8 cellular contexts compared by ENCODE assay signal in the genomic region with DNA sequence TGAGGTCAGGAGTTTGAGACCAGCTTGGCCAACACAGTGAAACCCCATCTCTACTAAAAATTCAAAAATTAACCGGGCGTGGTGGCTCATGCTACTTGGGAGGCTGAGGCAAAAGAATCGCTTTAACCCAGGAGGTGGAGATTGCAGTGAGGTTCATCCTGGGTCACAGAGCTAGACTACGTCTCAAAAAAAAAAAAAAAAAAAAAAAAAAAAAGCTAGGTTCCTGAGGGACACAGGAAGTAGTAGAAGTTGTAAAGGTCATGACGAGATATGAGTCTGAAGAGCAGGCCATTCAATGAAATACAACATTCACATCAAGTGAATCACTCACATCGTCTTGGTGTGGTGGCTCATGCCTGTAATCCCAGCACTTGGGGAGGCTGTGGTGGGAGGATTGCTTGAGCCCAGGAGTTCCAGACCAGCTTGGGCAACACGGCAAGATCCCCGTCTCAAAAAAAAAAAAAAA. TPM values are rescaled to one million over a fixed set of nuclear protein-coding genes. Genes with fewer than 3 reads are reported as not detected.
DNase-seq lines count a peak whose midpoint lies in the region; ATAC-seq and TF ChIP-seq lines count a peak whose summit lies in the region.
"Not testable (repeated sequence)": the region's sequence is repeated elsewhere in the genome, so short reads cannot be mapped to it uniquely, and the experiment has no call there.

No MANE protein-coding gene starts in this region.

- H3K36me3 ChIP-seq in CD8-positive, alpha-beta memory T cell (ENCODE audit: insufficient read depth, low read length); colonic mucosa: not testable (repeated sequence)
- H3K36me3 ChIP-seq in NT2/D1 (ENCODE audit: insufficient read depth, insufficient read length, low read length) (peaks cover 30% of the 10 kb centered on the region), subcutaneous abdominal adipose tissue (ENCODE audit: control insufficient read depth in 5 of 5, insufficient read depth in 5 of 5, low read length in 5 of 5) (peaks cover 6 to 13% (median 7%) of the 10 kb centered on the region in 5 donors)

- not testable (repeated sequence) for H3K9me3 ChIP-seq in CD8-positive, alpha-beta memory T cell (ENCODE audit: low read length); NT2/D1 (ENCODE audit: insufficient read depth, low read length); colonic mucosa; subcutaneous abdominal adipose tissue (ENCODE audit: control insufficient read depth in 5 of 5, low read length in 5 of 5)

- intact Hi-C loops in activated B cell treated with CpG ODN at 0.5 μM for 24 hours (cut with micrococcal nuclease), result loop anchor here (2.0 kb wide), 3 partner anchors 38 to 614 kb away; a partner anchor contains a TSS
- intact Hi-C loops in colonic mucosa (cut with DNase I), result loop anchor here (5.0 kb wide), 1 partner anchor 79 kb away; a partner anchor contains a TSS

- POLR2A ChIA-PET in CD8-positive, alpha-beta memory T cell (lab: Charles Lee), result interaction anchor here (0.6 to 5.1 kb wide), 4 partner anchors 30 to 557 kb away, joined by 4 to 46 read pairs (median 7); a partner anchor contains a TSS
- POLR2A ChIA-PET in activated B cell treated with CpG ODN at 0.5 μM for 24 hours (lab: Charles Lee), result interaction anchor here (0.6 to 2.0 kb wide), 6 partner anchors 29 to 324 kb away, joined by 3 to 17 read pairs (median 5); a partner anchor contains a TSS

- H3K4me3 Mint-ChIP-seq in CD8-positive, alpha-beta memory T cell, result peak overlapping the region; percentile 93 to 100 (median 98)
- H3K4me3 Mint-ChIP-seq in HFFc6 (peak overlapping the region; percentile 100), activated B cell treated with CpG ODN at 0.5 μM for 24 hours (peak overlapping the region; percentile 99), nephron progenitor cell (peak overlapping the region; percentile 97)

- H3K4me3 ChIP-seq in CD8-positive, alpha-beta memory T cell (ENCODE audit: low read length), result peak overlapping the region; percentile 97
- H3K4me3 ChIP-seq in NT2/D1 (ENCODE audit: insufficient read length, low read depth) (peak overlapping the region; percentile 90), colonic mucosa (peak overlapping the region; percentile 88), subcutaneous abdominal adipose tissue (ENCODE audit: low read depth in 1 of 5, low read length in 5 of 5) (peak overlapping the region; percentile 90 to 100 (median 97))

- H3K4me1 ChIP-seq in CD8-positive, alpha-beta memory T cell (ENCODE audit: insufficient read depth, low read length), result peaks cover 48% of the 10 kb centered on the region
- not testable (repeated sequence) for H3K4me1 ChIP-seq in NT2/D1 (ENCODE audit: insufficient read depth, insufficient read length); colonic mucosa
- peaks cover 6 to 42% (median 38%) of the 10 kb centered on the region in 5 donors for H3K4me1 ChIP-seq in subcutaneous abdominal adipose tissue (ENCODE audit: control insufficient read depth in 5 of 5, insufficient read depth in 5 of 5, low read length in 5 of 5)

- TF ChIP-seq CTCF in HFFc6 (IDR thresholded peaks at IDR 0.05); activated B cell treated with CpG ODN at 0.5 μM for 24 hours (IDR thresholded peaks at IDR 0.05); colonic mucosa (IDR thresholded peaks at IDR 0.05); nephron progenitor cell (IDR thresholded peaks at IDR 0.05): not testable (repeated sequence)

- H3K9ac ChIP-seq in NT2/D1 (ENCODE audit: insufficient read length, low read depth) (peak overlapping the region; percentile 89), colonic mucosa (ENCODE audit: low read depth in 2 of 2, low read length in 2 of 2) (peak overlapping the region; percentile 89 to 91), subcutaneous abdominal adipose tissue (ENCODE audit: low read length in 5 of 5) (peak overlapping the region; percentile 65 to 97 (median 93))

- peaks cover 59 to 75% (median 65%) of the 10 kb centered on the region in 3 donors for H3K4me1 Mint-ChIP-seq in CD8-positive, alpha-beta memory T cell
- H3K4me1 Mint-ChIP-seq in HFFc6 (ENCODE audit: low read depth), result peaks cover 37% of the 10 kb centered on the region
- peaks cover 55% of the 10 kb centered on the region for H3K4me1 Mint-ChIP-seq in activated B cell treated with CpG ODN at 0.5 μM for 24 hours
- peaks cover 54% of the 10 kb centered on the region for H3K4me1 Mint-ChIP-seq in nephron progenitor cell

- CTCF ChIA-PET in CD8-positive, alpha-beta memory T cell (lab: Charles Lee), result interaction anchor here (0.7 to 2.3 kb wide), 4 partner anchors 15 to 42 kb away, joined by 3 to 20 read pairs (median 4); a partner anchor contains a TSS
- CTCF ChIA-PET in activated B cell treated with CpG ODN at 0.5 μM for 24 hours (lab: Charles Lee), result interaction anchor here (1.4 to 1.5 kb wide), 2 partner anchors 31 to 41 kb away, joined by 4 read pairs; a partner anchor contains a TSS

- H3K27ac Mint-ChIP-seq in CD8-positive, alpha-beta memory T cell, result peak overlapping the region; percentile 92 to 100 (median 98)
- H3K27ac Mint-ChIP-seq in HFFc6, result peak overlapping the region; percentile 100
- H3K27ac Mint-ChIP-seq in activated B cell treated with CpG ODN at 0.5 μM for 24 hours, result peak overlapping the region; percentile 96
- H3K27ac Mint-ChIP-seq in nephron progenitor cell, result peak overlapping the region; percentile 99

- not testable (repeated sequence) for H3K27me3 Mint-ChIP-seq in CD8-positive, alpha-beta memory T cell; HFFc6 (ENCODE audit: insufficient read depth); activated B cell treated with CpG ODN at 0.5 μM for 24 hours; nephron progenitor cell (ENCODE audit: low read depth, poor library complexity)

- peak in 1 of 5 donors; percentile 6 for DNase-seq in CD8-positive, alpha-beta memory T cell
- peak; percentile 82 for DNase-seq in HFFc6
- DNase-seq in NT2/D1 (ENCODE audit: low read depth, low spot score); activated B cell treated with CpG ODN at 0.5 μM for 24 hours; nephron progenitor cell: not testable (repeated sequence)
- peak; percentile 26 for DNase-seq in colonic mucosa
- DNase-seq in hepatic stellate cell (ENCODE audit: low spot score), result peak; percentile 69

- ATAC-seq in activated B cell treated with CpG ODN at 0.5 μM for 24 hours (ENCODE audit: low read depth), result not testable (repeated sequence)

- peak overlapping the region; percentile 96 for H3K27ac ChIP-seq in CD8-positive, alpha-beta memory T cell (ENCODE audit: low read depth, low read length)
- H3K27ac ChIP-seq in colonic mucosa (peak overlapping the region; percentile 91), subcutaneous abdominal adipose tissue (ENCODE audit: low read depth, low read length) (peak overlapping the region; percentile 91)

- peaks cover 0 to 43% (median 1%) of the 10 kb centered on the region in 3 donors for H3K36me3 Mint-ChIP-seq in CD8-positive, alpha-beta memory T cell
- peaks cover 47% of the 10 kb centered on the region for H3K36me3 Mint-ChIP-seq in HFFc6 (ENCODE audit: low read depth)
- peaks cover 54% of the 10 kb centered on the region for H3K36me3 Mint-ChIP-seq in activated B cell treated with CpG ODN at 0.5 μM for 24 hours (ENCODE audit: low read depth)
- H3K36me3 Mint-ChIP-seq in nephron progenitor cell (ENCODE audit: low read depth), result peaks cover 26% of the 10 kb centered on the region

- H3K27me3 ChIP-seq in CD8-positive, alpha-beta memory T cell (ENCODE audit: insufficient read depth, low read length, poor library complexity, severe bottlenecking); NT2/D1 (ENCODE audit: insufficient read depth, insufficient read length); colonic mucosa; subcutaneous abdominal adipose tissue (ENCODE audit: control insufficient read depth in 5 of 5, insufficient read depth in 4 of 5, low read length in 5 of 5): not testable (repeated sequence)

- not testable (repeated sequence) for H3K9me3 Mint-ChIP-seq in CD8-positive, alpha-beta memory T cell; HFFc6; activated B cell treated with CpG ODN at 0.5 μM for 24 hours; nephron progenitor cell

RNA-seq across cellular contexts. Expression of a gene that starts 1.1 kb away (rescaled TPM):
- total RNA-seq in CD8-positive, alpha-beta memory T cell, result 100 to 1,000 TPM; 190 to 197 TPM
- 175 TPM for polyA plus RNA-seq in CD8-positive, alpha-beta memory T cell
- 100 to 1,000 TPM; 152 to 180 (median 166) TPM for total RNA-seq in HFFc6 (2021; fragmentation: NEBNext Ultra II Directional; extraction: Animal tissue kit (Norgen Biotek cat#: 25700))
- total RNA-seq in activated B cell treated with CpG ODN at 0.5 μM for 24 hours, result 139 TPM in 2 replicates
- total RNA-seq in colonic mucosa, result 10 to 100 TPM; 74.4 to 79.6 TPM

RNA-seq across cellular contexts. Expression of a gene that starts 30.3 kb away (rescaled TPM):
- 100 to 1,000 TPM; 325 to 337 TPM for total RNA-seq in CD8-positive, alpha-beta memory T cell
- 31.3 TPM for polyA plus RNA-seq in CD8-positive, alpha-beta memory T cell
- 100 to 1,000 TPM; 136 to 177 (median 168) TPM for total RNA-seq in HFFc6 (2021; fragmentation: NEBNext Ultra II Directional; extraction: Animal tissue kit (Norgen Biotek cat#: 25700))
- total RNA-seq in activated B cell treated with CpG ODN at 0.5 μM for 24 hours (81.8 and 85.7 TPM in 2 replicates), colonic mucosa (100 to 1,000 TPM in 1 of 2 donors, 10 to 100 TPM in 1; 55.3 to 138 TPM)

RNA-seq across cellular contexts. Expression of a gene that starts 30.9 kb away (rescaled TPM):
- total RNA-seq in CD8-positive, alpha-beta memory T cell, result 10 to 100 TPM; 58.5 to 63.1 TPM
- polyA plus RNA-seq in CD8-positive, alpha-beta memory T cell, result 14.0 TPM
- total RNA-seq in HFFc6 (2021; fragmentation: NEBNext Ultra II Directional; extraction: Animal tissue kit (Norgen Biotek cat#: 25700)), result 10 to 100 TPM; 19.3 to 26.3 (median 22.3) TPM
- 11.7 and 12.9 TPM in 2 replicates for total RNA-seq in activated B cell treated with CpG ODN at 0.5 μM for 24 hours
- total RNA-seq in colonic mucosa, result 10 to 100 TPM in 1 of 2 donors, 1 to 10 TPM in 1; 7.4 to 15.3 TPM

RNA-seq across cellular contexts. Expression of a gene that starts 39.3 kb away (rescaled TPM):
- under 1 TPM; 0.35 to 0.38 TPM for total RNA-seq in CD8-positive, alpha-beta memory T cell
- not detected for polyA plus RNA-seq in CD8-positive, alpha-beta memory T cell
- total RNA-seq in HFFc6 (2021; fragmentation: NEBNext Ultra II Directional; extraction: Animal tissue kit (Norgen Biotek cat#: 25700)), result under 1 TPM in 4 of 6 experiments, not detected in 2; 0.07 to 0.18 (median 0.12) TPM
- total RNA-seq in activated B cell treated with CpG ODN at 0.5 μM for 24 hours (0.22 TPM in 1 of 2 replicates, not detected in the other), colonic mucosa (under 1 TPM; 0.17 to 0.29 TPM)
